In the genomic region with DNA sequence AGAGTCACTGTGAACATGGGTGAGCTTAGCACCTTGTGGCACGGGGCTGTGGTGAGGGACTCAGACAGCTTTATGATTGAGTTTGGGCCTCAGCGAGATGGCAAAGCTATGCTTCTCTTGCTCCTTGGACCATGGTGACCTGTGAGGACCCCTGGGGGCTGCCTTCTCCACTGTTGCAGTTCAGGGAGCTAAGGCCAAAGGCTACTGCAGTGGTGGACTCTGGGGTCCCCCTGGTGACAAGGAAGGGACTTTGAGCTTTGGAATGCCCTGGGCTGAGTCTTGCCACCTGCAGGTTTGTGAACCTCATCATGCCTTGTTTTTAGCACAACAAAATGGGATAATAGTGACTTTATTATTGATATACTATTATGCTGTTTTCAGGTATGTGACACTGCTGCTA, we compare ENCODE assay signal across 22 cellular contexts.
"Had no signal": no experiment of that assay in that cellular context is flagged by ENCODE, and none has a peak within 500 bp of the region (broad histone marks: within the 10 kb centered on the region; RNA-seq: fewer than 3 reads in every experiment).

No MANE protein-coding gene starts in this region.

- H3K4me3 ChIP-seq: esophagus muscularis mucosa, left lung, prostate gland, thyroid gland had no signal

- H3K36me3 ChIP-seq: left lung, prostate gland had no signal

- H3K4me1 ChIP-seq: esophagus muscularis mucosa, left lung, prostate gland, thyroid gland had no signal

- H3K27me3 ChIP-seq: esophagus muscularis mucosa, left lung, thyroid gland had no signal

- H3K27ac ChIP-seq: esophagus muscularis mucosa, left lung, prostate gland, thyroid gland had no signal

- H3K9me3 ChIP-seq: esophagus muscularis mucosa, left lung, prostate gland, thyroid gland had no signal

- FAIRE-seq: astrocyte, colon, frontal cortex, kidney had no signal

- ATAC-seq: left lung; naive thymus-derived CD8-positive, alpha-beta T cell had no signal

- DNase-seq: activated CD4-positive, alpha-beta memory T cell treated with anti-CD3 and anti-CD28 coated beads for 36 hours; activated CD4-positive, alpha-beta T cell treated with anti-CD3 and anti-CD28 coated beads for 4 hours; activated CD4-positive, CD25-positive, alpha-beta regulatory T cell; activated naive CD4-positive, alpha-beta T cell treated with Interleukin-2 at 50 U/mL for 16 hours; activated naive CD8-positive, alpha-beta T cell treated with anti-CD3 and anti-CD28 coated beads for 36 hours; activated T-cell treated with anti-CD3 and anti-CD28 coated beads, Interleukin-2, amount 50 U/mL, for 48 hours; central memory CD4-positive, alpha-beta T cell; effector memory CD4-positive, alpha-beta T cell; head of caudate nucleus; kidney; left lung; naive thymus-derived CD8-positive, alpha-beta T cell; stimulated activated CD4-positive, alpha-beta T cell treated with anti-CD3 and anti-CD28 coated beads, Interleukin-12 subunit alpha, Interleukin-12 subunit beta, amount 100 ng/mL, for 4 hours; stimulated activated CD4-positive, alpha-beta T cell treated with anti-CD3 and anti-CD28 coated beads, Interleukin-4, amount 100 ng/mL, for 4 hours; substantia nigra; T-helper 9 cell; thyroid gland had no signal
